13 cellular contexts compared by ENCODE assay signal in genomic region chr17:82035488-82035887, GRCh38. TPM values are rescaled to one million over a fixed set of nuclear protein-coding genes. Genes with fewer than 3 reads are reported as not detected.
A peak's percentile ranks its signal among the peaks of the same experiment; 100 is the strongest.
DNase-seq lines count a peak whose midpoint lies in the region; ATAC-seq and TF ChIP-seq lines count a peak whose summit lies in the region.
"Had no signal": no experiment of that assay in that cellular context is flagged by ENCODE, and none has a peak within 500 bp of the region (broad histone marks: within the 10 kb centered on the region; RNA-seq: fewer than 3 reads in every experiment).

No MANE protein-coding gene starts in this region.

- H3K36me3 ChIP-seq in A673 (ENCODE audit: insufficient read depth, low read length, poor library complexity, severe bottlenecking), result no peaks in the 10 kb centered on the region
- no peaks in the 10 kb centered on the region for H3K36me3 ChIP-seq in CD8-positive, alpha-beta T cell (ENCODE audit: insufficient read depth, low read length)
- H3K36me3 ChIP-seq: cardiac muscle cell, transverse colon had no signal

- BruUV-seq in A673 (replicated peaks; lab: Mats Ljungman, UMichigan), result no TSS peak

- peak overlapping the region; percentile 1 for H3K27ac ChIP-seq in A673 (ENCODE audit: low read depth, low read length, poor library complexity, severe bottlenecking)
- H3K27ac ChIP-seq in CD8-positive, alpha-beta T cell (ENCODE audit: low read depth, low read length), result no peak overlapping the region
- H3K27ac ChIP-seq: cardiac muscle cell, transverse colon had no signal

- H3K9me3 ChIP-seq in A673 (ENCODE audit: low read depth, low read length, poor library complexity, severe bottlenecking), result no peaks in the 10 kb centered on the region
- no peaks in the 10 kb centered on the region for H3K9me3 ChIP-seq in CD8-positive, alpha-beta T cell (ENCODE audit: low read length)
- H3K9me3 ChIP-seq: transverse colon had no signal

- peak overlapping the region; percentile 87 for H3K4me3 Mint-ChIP-seq in CD8-positive, alpha-beta T cell
- H3K4me3 Mint-ChIP-seq in activated CD4-positive, alpha-beta memory T cell treated with anti-CD3 and anti-CD28 coated beads for 36 hours, result peak overlapping the region; percentile 1
- peak overlapping the region; percentile 17 to 95 (median 74) for H3K4me3 Mint-ChIP-seq in naive B cell

- H3K4me3 ChIP-seq in A673 (ENCODE audit: low read depth, low read length, poor library complexity, severe bottlenecking), result no peak overlapping the region
- H3K4me3 ChIP-seq in CD8-positive, alpha-beta T cell (ENCODE audit: low read depth, low read length), result no peak overlapping the region
- H3K4me3 ChIP-seq: cardiac muscle cell had no signal

- POLR2A ChIA-PET in A673 (lab: Charles Lee; ENCODE audit: low non-redundant PET), result no interaction called here
- POLR2A ChIA-PET in CD8-positive, alpha-beta T cell (lab: Charles Lee), result interaction anchor here (0.6 to 0.7 kb wide), 2 partner anchors 82 to 109 kb away, joined by 3 read pairs; no protein-coding TSS in a partner anchor
- POLR2A ChIA-PET in activated CD4-positive, alpha-beta memory T cell treated with anti-CD3 and anti-CD28 coated beads for 36 hours (lab: Charles Lee), result interaction anchor here (1.3 kb wide), 1 partner anchor 30 kb away, joined by 5 read pairs; the partner anchor contains the start of gene DUS1L

- peaks cover 28% of the 10 kb centered on the region for H3K4me1 Mint-ChIP-seq in CD8-positive, alpha-beta T cell (ENCODE audit: low read depth)
- peaks cover 21% of the 10 kb centered on the region for H3K4me1 Mint-ChIP-seq in activated CD4-positive, alpha-beta memory T cell treated with anti-CD3 and anti-CD28 coated beads for 36 hours (ENCODE audit: low read depth)
- H3K4me1 Mint-ChIP-seq in naive B cell, result peaks cover 17 to 28% (median 27%) of the 10 kb centered on the region in 3 donors

- TF ChIP-seq CTCF in A673 (conservative IDR thresholded peaks at IDR 0.05; ENCODE audit: low read depth, low read length), result no peak
- TF ChIP-seq CTCF in CD8-positive, alpha-beta T cell (IDR thresholded peaks at IDR 0.05), result no peak

- H3K27me3 ChIP-seq in A673 (replicated peaks; ENCODE audit: insufficient read depth, low read depth, low read length, poor library complexity), result no peaks in the 10 kb centered on the region
- H3K27me3 ChIP-seq in CD8-positive, alpha-beta T cell (ENCODE audit: insufficient read depth, low read length), result no peaks in the 10 kb centered on the region
- H3K27me3 ChIP-seq: cardiac muscle cell had no signal

- H3K4me1 ChIP-seq in A673 (ENCODE audit: insufficient read depth, low read length, poor library complexity, severe bottlenecking), result peaks cover 11% of the 10 kb centered on the region
- peaks cover 22% of the 10 kb centered on the region for H3K4me1 ChIP-seq in CD8-positive, alpha-beta T cell (ENCODE audit: insufficient read depth, low read length)

- H3K9me3 Mint-ChIP-seq in CD8-positive, alpha-beta T cell, result no peaks in the 10 kb centered on the region
- no peaks in the 10 kb centered on the region for H3K9me3 Mint-ChIP-seq in activated CD4-positive, alpha-beta memory T cell treated with anti-CD3 and anti-CD28 coated beads for 36 hours
- no peaks in the 10 kb centered on the region for H3K9me3 Mint-ChIP-seq in naive B cell

- intact Hi-C loops in A673 (cut with micrococcal nuclease; ENCODE audit: unreplicated experiment), result loop anchor here (5.0 kb wide), 1 partner anchor 62 kb away; the partner anchor contains the start of gene FASN
- intact Hi-C loops in CD8-positive, alpha-beta T cell (cut with DNase I, micrococcal nuclease), result loop anchor here in 1 of 2 experiments (10.0 kb wide), 1 partner anchor 259 kb away; no protein-coding TSS in a partner anchor
- intact Hi-C loops in activated CD4-positive, alpha-beta memory T cell treated with anti-CD3 and anti-CD28 coated beads for 36 hours (cut with micrococcal nuclease), result loop anchor here (10.0 kb wide), 1 partner anchor 379 kb away; the partner anchor contains the start of genes HEXD and OGFOD3

- H3K27ac Mint-ChIP-seq in CD8-positive, alpha-beta T cell, result no peak overlapping the region
- H3K27ac Mint-ChIP-seq in activated CD4-positive, alpha-beta memory T cell treated with anti-CD3 and anti-CD28 coated beads for 36 hours, result no peak overlapping the region
- peak overlapping the region in 1 of 6 donors; percentile 37 for H3K27ac Mint-ChIP-seq in naive B cell

- CTCF ChIA-PET in A673 (lab: Charles Lee), result no interaction called here
- CTCF ChIA-PET in CD8-positive, alpha-beta T cell (lab: Charles Lee), result interaction anchor here (0.8 to 1.0 kb wide), 4 partner anchors 63 to 168 kb away, joined by 3 to 4 read pairs (median 4); no protein-coding TSS in a partner anchor
- CTCF ChIA-PET in activated CD4-positive, alpha-beta memory T cell treated with anti-CD3 and anti-CD28 coated beads for 36 hours (lab: Charles Lee), result interaction anchor here (0.8 to 1.6 kb wide), 3 partner anchors 75 to 119 kb away, joined by 3 to 5 read pairs (median 3); no protein-coding TSS in a partner anchor

- no peaks in the 10 kb centered on the region for H3K27me3 Mint-ChIP-seq in CD8-positive, alpha-beta T cell (ENCODE audit: low read depth)
- H3K27me3 Mint-ChIP-seq in activated CD4-positive, alpha-beta memory T cell treated with anti-CD3 and anti-CD28 coated beads for 36 hours, result no peaks in the 10 kb centered on the region
- peaks cover 0 to 3% (median 0%) of the 10 kb centered on the region in 3 donors for H3K27me3 Mint-ChIP-seq in naive B cell

- DNase-seq in A673 (ENCODE audit: low spot score), result no peak
- DNase-seq in CD8-positive, alpha-beta T cell, result no peak
- DNase-seq in activated CD4-positive, alpha-beta memory T cell treated with anti-CD3 and anti-CD28 coated beads for 36 hours, result no peak
- DNase-seq in naive B cell, result no peak
- no peak for DNase-seq in DMS153 treated with DMSO at 0.1 percent for 48 hours (lab: John Stamatoyannopoulos, UW; ENCODE audit: unreplicated experiment)
- no peak for DNase-seq in SHP77 (lab: John Stamatoyannopoulos, UW)
- DNase-seq: activated CD4-positive, CD25-positive, alpha-beta regulatory T cell; activated gamma-delta T cell; midbrain; NCI-H2227 treated with DMSO at 0.1 percent for 48 hours; transverse colon had no signal

- peaks cover 7% of the 10 kb centered on the region for H3K36me3 Mint-ChIP-seq in CD8-positive, alpha-beta T cell
- peaks cover 7% of the 10 kb centered on the region for H3K36me3 Mint-ChIP-seq in activated CD4-positive, alpha-beta memory T cell treated with anti-CD3 and anti-CD28 coated beads for 36 hours
- peaks cover 0 to 5% of the 10 kb centered on the region in 2 donors for H3K36me3 Mint-ChIP-seq in naive B cell

- no peak for ATAC-seq in CD8-positive, alpha-beta T cell
- ATAC-seq in naive B cell (ENCODE audit: low read depth in 2 of 2) (no peak), HG03378 (IDR thresholded peaks at IDR 0.05; ENCODE audit: unreplicated experiment) (no peak)

RNA-seq across cellular contexts. Expression of gene DCXR, which starts 2.0 kb away (rescaled TPM):
- 140 and 191 TPM in 2 replicates for total RNA-seq in A673 (2021)
- total RNA-seq in CD8-positive, alpha-beta T cell, result 10 to 100 TPM; 71.7 to 77.7 TPM
- total RNA-seq in activated CD4-positive, alpha-beta memory T cell treated with anti-CD3 and anti-CD28 coated beads for 36 hours, result 100 to 1,000 TPM; 105 to 115 TPM
- polyA plus RNA-seq in naive B cell (ENCODE audit: low read depth in 6 of 6), result 100 to 1,000 TPM in 2 of 6 donors, 10 to 100 TPM in 4; 74.0 to 199 (median 98.1) TPM

RNA-seq across cellular contexts. Expression of gene RAC3, which starts 4.0 kb away (rescaled TPM):
- 24.8 and 42.0 TPM in 2 replicates for total RNA-seq in A673 (2021)
- 1 to 10 TPM; 2.1 to 3.5 TPM for total RNA-seq in CD8-positive, alpha-beta T cell
- total RNA-seq in activated CD4-positive, alpha-beta memory T cell treated with anti-CD3 and anti-CD28 coated beads for 36 hours, result 1 to 10 TPM; 6.3 to 8.1 TPM
- not detected for polyA plus RNA-seq in naive B cell (ENCODE audit: low read depth in 6 of 6)

RNA-seq across cellular contexts. Expression of gene LRRC45, which starts 12.4 kb away (rescaled TPM):
- total RNA-seq in A673 (2021), result 34.3 and 37.8 TPM in 2 replicates
- 1 to 10 TPM; 5.1 to 5.6 TPM for total RNA-seq in CD8-positive, alpha-beta T cell
- total RNA-seq in activated CD4-positive, alpha-beta memory T cell treated with anti-CD3 and anti-CD28 coated beads for 36 hours, result 10 to 100 TPM; 16.3 to 19.0 TPM
- polyA plus RNA-seq in naive B cell (ENCODE audit: low read depth in 6 of 6), result 1 to 10 TPM; 1.3 to 4.6 (median 2.6) TPM

RNA-seq across cellular contexts. Expression of gene CENPX, which starts 12.8 kb away (rescaled TPM):
- 153 and 165 TPM in 2 replicates for total RNA-seq in A673 (2021)
- total RNA-seq in CD8-positive, alpha-beta T cell, result 10 to 100 TPM; 11.1 to 14.3 TPM
- total RNA-seq in activated CD4-positive, alpha-beta memory T cell treated with anti-CD3 and anti-CD28 coated beads for 36 hours, result 10 to 100 TPM; 83.0 to 85.8 TPM
- 10 to 100 TPM; 52.6 to 77.6 (median 58.3) TPM for polyA plus RNA-seq in naive B cell (ENCODE audit: low read depth in 6 of 6)

RNA-seq across cellular contexts. Expression of gene RFNG, which starts 16.1 kb away (rescaled TPM):
- 31.5 and 39.4 TPM in 2 replicates for total RNA-seq in A673 (2021)
- 10 to 100 TPM; 26.2 to 27.2 TPM for total RNA-seq in CD8-positive, alpha-beta T cell
- total RNA-seq in activated CD4-positive, alpha-beta memory T cell treated with anti-CD3 and anti-CD28 coated beads for 36 hours, result 10 to 100 TPM; 16.5 to 17.5 TPM
- 1 to 10 TPM; 2.6 to 7.6 (median 4.8) TPM for polyA plus RNA-seq in naive B cell (ENCODE audit: low read depth in 6 of 6)

Comparison
In these comparisons a context has a peak if more than half of its experiments do, and no peak if none do; other contexts are left out.
1. H3K4me3 Mint-ChIP-seq: peak in every context shown above with its lines; median percentile 87 in CD8-positive, alpha-beta T cell; 74 in naive B cell; 1 in activated CD4-positive, alpha-beta memory T cell treated with anti-CD3 and anti-CD28 coated beads for 36 hours.